24 cellular contexts compared by ENCODE assay signal in genomic region chr3:127352612-127353011, GRCh38.
"Had no signal": no experiment of that assay in that cellular context is flagged by ENCODE, and none has a peak within 500 bp of the region (broad histone marks: within the 10 kb centered on the region; RNA-seq: fewer than 3 reads in every experiment).

No MANE protein-coding gene starts in this region.

- DNase-seq: activated CD4-positive, alpha-beta memory T cell treated with anti-CD3 and anti-CD28 coated beads, Interleukin-2, amount 10 ng/mL, durations not matched to agents 7 days and 5 days; activated CD4-positive, alpha-beta T cell treated with anti-CD3 and anti-CD28 coated beads for 1 hour; activated CD4-positive, alpha-beta T cell treated with anti-CD3 and anti-CD28 coated beads for 4 hours; activated CD4-positive, alpha-beta T cell treated with anti-CD3 and anti-CD28 coated beads, Interleukin-2, amount 10 ng/mL, durations not matched to agents 7 days and 5 days; activated CD4-positive, alpha-beta T cell treated with anti-CD3 and anti-CD28 coated beads, Interleukin-2, amount 50 U/mL, for 4 hours; activated CD8-positive, alpha-beta memory T cell treated with anti-CD3 and anti-CD28 coated beads, Interleukin-2, amount 50 U/mL, for 48 hours; activated effector memory CD4-positive, alpha-beta T cell treated with Interleukin-2 at 50 U/mL for 16 hours; activated gamma-delta T cell treated with Interleukin-2 at 50 U/mL for 16 hours; activated naive CD4-positive, alpha-beta T cell treated with anti-CD3 and anti-CD28 coated beads, Interleukin-2, amount 50 U/mL, for 16 hours; activated naive CD4-positive, alpha-beta T cell treated with Interleukin-2 at 50 U/mL for 16 hours; activated T-cell treated with anti-CD3 and anti-CD28 coated beads for 4 hours; activated T-cell treated with anti-CD3 and anti-CD28 coated beads, Interleukin-2, amount 50 U/mL, for 24 hours; amniotic stem cell; anterior cingulate cortex; body of pancreas; cortex of kidney; dermis blood vessel endothelial cell; effector CD8-positive, alpha-beta T cell; foreskin fibroblast; T-helper 2 cell had no signal

- ATAC-seq: activated T-helper 17 cell treated with anti-CD3 and anti-CD28 coated beads, Interleukin-2, amount 50 U/mL, for 72 hours; body of pancreas; WTC11 had no signal

- H3K4me3 ChIP-seq: body of pancreas had no signal

- H3K27me3 ChIP-seq: body of pancreas had no signal

- H3K4me1 ChIP-seq: body of pancreas had no signal

- H3K27ac ChIP-seq: body of pancreas, epithelial cell of prostate, VCaP had no signal
